29 cellular contexts compared by ENCODE assay signal in the genomic region with DNA sequence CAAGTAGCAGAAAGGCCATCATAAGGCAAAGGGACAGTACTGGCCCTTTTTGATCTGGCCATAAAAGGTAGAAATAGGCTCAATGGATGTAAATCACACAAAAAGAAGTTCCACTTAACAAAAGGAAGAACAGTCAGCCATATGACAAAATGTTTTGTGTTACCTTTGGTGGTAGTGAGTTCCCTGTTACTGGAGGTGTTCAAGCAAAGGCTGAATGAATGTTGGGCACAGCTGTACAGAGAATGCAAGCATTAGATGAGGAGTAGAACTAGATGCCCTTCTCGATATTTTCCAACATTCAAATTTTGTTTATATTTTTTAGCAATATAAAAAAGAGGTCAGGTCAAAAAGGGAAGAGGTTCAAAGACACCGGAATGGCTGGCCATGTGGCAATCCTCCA.
"Had no signal": no experiment of that assay in that cellular context is flagged by ENCODE, and none has a peak within 500 bp of the region (broad histone marks: within the 10 kb centered on the region; RNA-seq: fewer than 3 reads in every experiment).

No MANE protein-coding gene starts in this region.

- H3K9me3 ChIP-seq: gastrocnemius medialis had no signal

- H2AFZ ChIP-seq: hepatocyte had no signal

- H3K4me1 ChIP-seq: esophagus squamous epithelium, foreskin keratinocyte, gastrocnemius medialis, gastroesophageal sphincter had no signal

- FAIRE-seq: endometrium, endothelial cell of umbilical vein, frontal cortex had no signal

- ATAC-seq: effector memory CD8-positive, alpha-beta T cell; esophagus mucosa; foreskin keratinocyte; gastrocnemius medialis; gastroesophageal sphincter; heart left ventricle; heart right ventricle had no signal

- H3K4me3 Mint-ChIP-seq: dendritic cell treated with granulocyte-macrophage colony-stimulating factor and Interleukin-4, amounts not matched to agents 40 ng/mL and 50 ng/mL, for 4 days; effector memory CD8-positive, alpha-beta T cell; endodermal cell had no signal

- H3K4me3 ChIP-seq: coronary artery, dorsolateral prefrontal cortex, esophagus muscularis mucosa, esophagus squamous epithelium, gastrocnemius medialis, gastroesophageal sphincter, heart left ventricle, heart right ventricle, hepatocyte had no signal

- H3K27ac ChIP-seq: coronary artery, dorsolateral prefrontal cortex, epithelial cell of prostate, esophagus muscularis mucosa, esophagus squamous epithelium, foreskin keratinocyte, gastrocnemius medialis, gastroesophageal sphincter, heart left ventricle, heart right ventricle, hepatocyte had no signal

- DNase-seq: cortex of kidney; dermis blood vessel endothelial cell; dorsolateral prefrontal cortex; effector CD4-positive, alpha-beta T cell; effector CD8-positive, alpha-beta T cell; effector memory CD4-positive, alpha-beta T cell; effector memory CD8-positive, alpha-beta T cell; endodermal cell; erythroblast; esophagus squamous epithelium; foreskin fibroblast; foreskin keratinocyte; foreskin melanocyte; gastrocnemius medialis; glutamatergic neuron; head of caudate nucleus; heart left ventricle; heart right ventricle; hippocampal formation had no signal

- H3K36me3 ChIP-seq: esophagus muscularis mucosa, esophagus squamous epithelium, gastrocnemius medialis, gastroesophageal sphincter, heart left ventricle, heart right ventricle had no signal

- H3K27me3 ChIP-seq: dorsolateral prefrontal cortex, esophagus muscularis mucosa, esophagus squamous epithelium, gastrocnemius medialis, gastroesophageal sphincter, heart left ventricle, heart right ventricle, hepatocyte had no signal

- H3K27ac Mint-ChIP-seq: dendritic cell treated with granulocyte-macrophage colony-stimulating factor and Interleukin-4, amounts not matched to agents 40 ng/mL and 50 ng/mL, for 4 days; effector memory CD8-positive, alpha-beta T cell; endodermal cell had no signal

- H3K4me2 ChIP-seq: hepatocyte had no signal

- H3K79me2 ChIP-seq: hepatocyte had no signal
